In genomic region chr12:111991946-111992345, GRCh38 we compare ENCODE assay signal across 16 cellular contexts. TPM values are rescaled to one million over a fixed set of nuclear protein-coding genes. Genes with fewer than 3 reads are reported as not detected.
DNase-seq lines count a peak whose midpoint lies in the region; ATAC-seq and TF ChIP-seq lines count a peak whose summit lies in the region.
"Had no signal": no experiment of that assay in that cellular context is flagged by ENCODE, and none has a peak within 500 bp of the region (broad histone marks: within the 10 kb centered on the region; RNA-seq: fewer than 3 reads in every experiment).

No MANE protein-coding gene starts in this region.

- H3K79me2 ChIP-seq in SK-N-SH (ENCODE audit: insufficient read depth) = no peaks in the 10 kb centered on the region

- no peaks in the 10 kb centered on the region for H3K9me2 ChIP-seq in SK-N-SH

- TF ChIP-seq CTCF in fibroblast of villous mesenchyme (IDR thresholded peaks at IDR 0.05; ENCODE audit: insufficient read depth, low read depth, low read length) (no peak), SK-N-SH (IDR thresholded peaks at IDR 0.05) (no peak), psoas muscle (IDR thresholded peaks at IDR 0.05) (no peak)

- CTCF ChIA-PET in SK-N-SH (lab: Yijun Ruan, JAX) = interaction anchor here (1.1 kb wide), 1 partner anchor 16 kb away, joined by 3 read pairs; no protein-coding TSS in a partner anchor

- H3K4me3 ChIP-seq in fibroblast of villous mesenchyme (ENCODE audit: low read depth, low read length) = no peak overlapping the region
- no peak overlapping the region for H3K4me3 ChIP-seq in SK-N-SH (ENCODE audit: low read depth in 2 of 2, low read length in 1 of 2)
- H3K4me3 ChIP-seq in psoas muscle = no peak overlapping the region
- H3K4me3 ChIP-seq: coronary artery, esophagus muscularis mucosa, tibial nerve had no signal

- H3K36me3 Mint-ChIP-seq in T-helper 2 cell treated with Interferon-gamma antibody and Interleukin-4, amounts not matched to agents 5 μg/mL and 100 μg/mL, for 36 hours (ENCODE audit: low read depth) = peaks cover 29% of the 10 kb centered on the region

- no peaks in the 10 kb centered on the region for H3K4me1 ChIP-seq in SK-N-SH (ENCODE audit: control insufficient read depth in 1 of 2, insufficient read depth in 2 of 2, low read depth in 1 of 2, low read length in 1 of 2)
- no peaks in the 10 kb centered on the region for H3K4me1 ChIP-seq in psoas muscle

- no peaks in the 10 kb centered on the region for H3K27me3 Mint-ChIP-seq in T-helper 2 cell treated with Interferon-gamma antibody and Interleukin-4, amounts not matched to agents 5 μg/mL and 100 μg/mL, for 36 hours (ENCODE audit: low read depth)
- H3K27me3 Mint-ChIP-seq: progenitor cell of endocrine pancreas had no signal

- H3K36me3 ChIP-seq in SK-N-SH (replicated peaks in 1 of 2; ENCODE audit: control insufficient read depth in 1 of 2, insufficient read depth in 2 of 2, low read length in 1 of 2) = no peaks in the 10 kb centered on the region
- H3K36me3 ChIP-seq in psoas muscle (ENCODE audit: insufficient read depth in 1 of 2, low read depth in 1 of 2) = peaks cover 0 to 23% of the 10 kb centered on the region in 2 donors

- TF ChIP-seq RAD21 in SK-N-SH (IDR thresholded peaks at IDR 0.05; ENCODE audit: low read length) = no peak

- H3K4me2 ChIP-seq in SK-N-SH = no peak overlapping the region

- peak overlapping the region; percentile 96 for H3K27ac Mint-ChIP-seq in T-helper 2 cell treated with Interferon-gamma antibody and Interleukin-4, amounts not matched to agents 5 μg/mL and 100 μg/mL, for 36 hours
- H3K27ac Mint-ChIP-seq: progenitor cell of endocrine pancreas had no signal

- intact Hi-C loops in psoas muscle (cut with DNase I) = no loop called here

- no peaks in the 10 kb centered on the region for H3K27me3 ChIP-seq in SK-N-SH (ENCODE audit: insufficient read depth)
- H3K27me3 ChIP-seq in psoas muscle (ENCODE audit: insufficient read depth in 3 of 3, low read length in 2 of 3) = no peaks in the 10 kb centered on the region
- H3K27me3 ChIP-seq: esophagus muscularis mucosa, tibial nerve had no signal

- H3K9me3 ChIP-seq in SK-N-SH (no peaks in the 10 kb centered on the region), psoas muscle (no peaks in the 10 kb centered on the region)
- H3K9me3 ChIP-seq: esophagus muscularis mucosa, tibial nerve had no signal

- no peak for ATAC-seq in psoas muscle
- no peak for ATAC-seq in GM21528 (IDR thresholded peaks at IDR 0.05; ENCODE audit: low FRiP score, unreplicated experiment)

- DNase-seq in AG20443 (ENCODE audit: low spot score) (peak; percentile 17), ELR (ENCODE audit: low read depth) (peak; percentile 26), fibroblast of villous mesenchyme (ENCODE audit: low read depth) (peak; percentile 54), NCI-H1105 treated with DMSO at 0.1 percent for 48 hours (lab: John Stamatoyannopoulos, UW) (no peak), SK-N-SH (no peak), psoas muscle (no peak)
- DNase-seq in T-helper 2 cell treated with Interferon-gamma antibody and Interleukin-4, amounts not matched to agents 5 μg/mL and 100 μg/mL, for 36 hours (ENCODE audit: low spot score) = no peak
- DNase-seq: activated CD4-positive, alpha-beta T cell treated with anti-CD3 and anti-CD28 coated beads for 4 hours; DND-41; NCI-H1105; SW 1271 had no signal

- peaks cover 43% of the 10 kb centered on the region for H3K4me1 Mint-ChIP-seq in T-helper 2 cell treated with Interferon-gamma antibody and Interleukin-4, amounts not matched to agents 5 μg/mL and 100 μg/mL, for 36 hours (ENCODE audit: low read depth)

- H3K9ac ChIP-seq in SK-N-SH = no peak overlapping the region

- H3K9me3 Mint-ChIP-seq in T-helper 2 cell treated with Interferon-gamma antibody and Interleukin-4, amounts not matched to agents 5 μg/mL and 100 μg/mL, for 36 hours = no peaks in the 10 kb centered on the region

- H3K27ac ChIP-seq in SK-N-SH (ENCODE audit: low read depth in 2 of 2, low read length in 1 of 2) = no peak overlapping the region
- no peak overlapping the region for H3K27ac ChIP-seq in psoas muscle
- H3K27ac ChIP-seq: coronary artery, esophagus muscularis mucosa, tibial nerve had no signal

- TF ChIP-seq EP300 in SK-N-SH (IDR thresholded peaks at IDR 0.05; ENCODE audit: borderline replicate concordance in 1 of 2, low read depth in 1 of 2, low read length in 1 of 2) = no peak

- H4K20me1 ChIP-seq in SK-N-SH (ENCODE audit: insufficient read depth) = no peaks in the 10 kb centered on the region

- WGBS in SK-N-SH (ENCODE audit: low lambda C conversion rate) = 96% methylated on average over 4 of the region's 4 CpGs
- 78 to 93% (median 88%) methylated on average over 3 to 4 of the region's 4 CpGs for WGBS in psoas muscle, 3 donors

- POLR2A ChIA-PET in SK-N-SH (lab: Yijun Ruan, JAX) = no interaction called here

- H3F3A ChIP-seq in SK-N-SH (replicated peaks; ENCODE audit: insufficient read depth) = no peaks in the 10 kb centered on the region

- H2AFZ ChIP-seq in SK-N-SH (ENCODE audit: low read depth) = no peak overlapping the region

- H3K4me3 Mint-ChIP-seq in T-helper 2 cell treated with Interferon-gamma antibody and Interleukin-4, amounts not matched to agents 5 μg/mL and 100 μg/mL, for 36 hours = peak overlapping the region; percentile 80

TF ChIP-seq in SK-N-SH, 30 proteins besides CTCF, POLR2A, EP300 and RAD21:
- TF ChIP-seq REST (IDR thresholded peaks at IDR 0.05; ENCODE audit: low read depth, low read length) (no peak), MXI1 (IDR thresholded peaks at IDR 0.05; ENCODE audit: low read depth, low read length) (no peak), NRF1 (IDR thresholded peaks at IDR 0.05; ENCODE audit: low read depth, low read length) (no peak), SMC3 (IDR thresholded peaks at IDR 0.05; ENCODE audit: low read depth, low read length) (no peak), RCOR1 (IDR thresholded peaks at IDR 0.05; ENCODE audit: low read length) (no peak), SIN3A (IDR thresholded peaks at IDR 0.05; ENCODE audit: borderline replicate concordance, low read depth, low read length) (no peak), FOXM1 (IDR thresholded peaks at IDR 0.05; ENCODE audit: low read depth) (no peak), JUND (IDR thresholded peaks at IDR 0.05) (no peak), TAF1 (IDR thresholded peaks at IDR 0.05; ENCODE audit: borderline replicate concordance, low read depth, low read length) (no peak), GABPA (IDR thresholded peaks at IDR 0.05; ENCODE audit: low read depth) (no peak)

RNA-seq across cellular contexts. Expression of gene TMEM116, which starts 21.0 kb away (rescaled TPM):
- 5.5 and 7.3 TPM in 2 replicates for total RNA-seq in fibroblast of villous mesenchyme
- polyA plus RNA-seq in SK-N-SH (2012; rRNA removed) = 7.9 and 12.0 TPM in 2 replicates
- polyA plus RNA-seq in SK-N-SH (2012; cell fraction: cytosol; rRNA removed) = 9.1 and 9.3 TPM in 2 replicates
- polyA plus RNA-seq in SK-N-SH (2012; cell fraction: nucleus; rRNA removed) = 7.7 and 10.7 TPM in 2 replicates
- 1 to 10 TPM; 3.2 to 7.3 (median 5.8) TPM for total RNA-seq in psoas muscle
- 10 to 100 TPM in 1 of 3 donors, 1 to 10 TPM in 2; 3.9 to 12.5 (median 4.7) TPM for polyA plus RNA-seq in psoas muscle

RNA-seq across cellular contexts. Expression of gene ERP29, which starts 21.3 kb away (rescaled TPM):
- total RNA-seq in fibroblast of villous mesenchyme (50.3 and 55.3 TPM in 2 replicates), psoas muscle (10 to 100 TPM; 15.3 to 24.3 (median 19.6) TPM)
- polyA plus RNA-seq in SK-N-SH (2012; rRNA removed) (177 and 189 TPM in 2 replicates), psoas muscle (10 to 100 TPM; 26.8 to 38.7 (median 32.4) TPM)
- polyA plus RNA-seq in SK-N-SH (2012; cell fraction: cytosol; rRNA removed) = 200 and 206 TPM in 2 replicates
- 53.7 and 87.5 TPM in 2 replicates for polyA plus RNA-seq in SK-N-SH (2012; cell fraction: nucleus; rRNA removed)

Comparison
In these comparisons a context has a peak if more than half of its experiments do, and no peak if none do; other contexts are left out.
1. DNase-seq: peak in AG20443 (single experiment), ELR (single experiment) and fibroblast of villous mesenchyme (single experiment); none in T-helper 2 cell treated with Interferon-gamma antibody and Interleukin-4, amounts not matched to agents 5 μg/mL and 100 μg/mL, for 36 hours (single experiment), NCI-H1105 treated with DMSO at 0.1 percent for 48 hours (single experiment), SK-N-SH (single experiment) and psoas muscle (0 of 2).